ENCODE assay signal across 24 cellular contexts in genomic region chr19:39318690-39319089, GRCh38. TPM values are rescaled to one million over a fixed set of nuclear protein-coding genes. Genes with fewer than 3 reads are reported as not detected.
DNase-seq lines count a peak whose midpoint lies in the region; ATAC-seq and TF ChIP-seq lines count a peak whose summit lies in the region.
"Had no signal": no experiment of that assay in that cellular context is flagged by ENCODE, and none has a peak within 500 bp of the region (broad histone marks: within the 10 kb centered on the region; RNA-seq: fewer than 3 reads in every experiment).

No MANE protein-coding gene starts in this region.

- H3K36me3 Mint-ChIP-seq in stimulated activated naive CD8-positive, alpha-beta T cell treated with anti-CD3 and anti-CD28 coated beads, Interleukin-15, Interleukin-2, amounts not matched to agents 100 ng/mL and 50 ng/mL, for 24 hours (ENCODE audit: low read depth): peaks cover 6% of the 10 kb centered on the region
- H3K36me3 Mint-ChIP-seq in immature natural killer cell: peaks cover 7 to 10% (median 8%) of the 10 kb centered on the region in 3 donors

- no peaks in the 10 kb centered on the region for H3K27me3 ChIP-seq in WERI-Rb-1 (ENCODE audit: insufficient read depth, low read depth, severe bottlenecking)
- no peaks in the 10 kb centered on the region for H3K27me3 ChIP-seq in right atrium auricular region
- H3K27me3 ChIP-seq: sigmoid colon, testis had no signal

- DNase-seq in stimulated activated naive CD8-positive, alpha-beta T cell treated with anti-CD3 and anti-CD28 coated beads, Interleukin-15, amount 100 ng/mL, for 72 hours: no peak
- no peak for DNase-seq in WERI-Rb-1
- DNase-seq in immature natural killer cell: no peak
- DNase-seq in DMS79 (lab: John Stamatoyannopoulos, UW): no peak
- DNase-seq in foreskin melanocyte: no peak
- DNase-seq in right atrium auricular region (ENCODE audit: low spot score): no peak
- no peak for DNase-seq in stimulated activated naive CD4-positive, alpha-beta T cell treated with Interleukin-2 at 50 U/mL for 16 hours (lab: John Stamatoyannopoulos, UW)
- DNase-seq: activated CD4-positive, alpha-beta T cell treated with anti-CD3 and anti-CD28 coated beads for 1 hour; AML-193; HCEC 1CT; lower lobe of right lung; NCI-H1694; Right ventricle myocardium superior; sigmoid colon; testis had no signal

- no peaks in the 10 kb centered on the region for H3K27me3 Mint-ChIP-seq in stimulated activated naive CD8-positive, alpha-beta T cell treated with anti-CD3 and anti-CD28 coated beads, Interleukin-15, Interleukin-2, amounts not matched to agents 100 ng/mL and 50 ng/mL, for 24 hours
- no peaks in the 10 kb centered on the region for H3K27me3 Mint-ChIP-seq in stimulated activated naive CD8-positive, alpha-beta T cell treated with anti-CD3 and anti-CD28 coated beads, Interleukin-15, amount 100 ng/mL, for 72 hours
- H3K27me3 Mint-ChIP-seq in immature natural killer cell (ENCODE audit: low read depth in 3 of 3): peaks cover 6 to 16% (median 12%) of the 10 kb centered on the region in 3 donors

- H3K4me3 ChIP-seq in WERI-Rb-1 (ENCODE audit: low read depth, low read length) (peak overlapping the region; percentile 87), right atrium auricular region (no peak overlapping the region)
- H3K4me3 ChIP-seq: lower lobe of right lung, sigmoid colon, testis had no signal

- peak overlapping the region; percentile 34 for H3K27ac Mint-ChIP-seq in stimulated activated naive CD8-positive, alpha-beta T cell treated with anti-CD3 and anti-CD28 coated beads, Interleukin-15, Interleukin-2, amounts not matched to agents 100 ng/mL and 50 ng/mL, for 24 hours
- no peak overlapping the region for H3K27ac Mint-ChIP-seq in stimulated activated naive CD8-positive, alpha-beta T cell treated with anti-CD3 and anti-CD28 coated beads, Interleukin-15, amount 100 ng/mL, for 72 hours
- H3K27ac Mint-ChIP-seq in immature natural killer cell: peak overlapping the region in 5 of 6 donors; percentile 6 to 83 (median 19)
- H3K27ac Mint-ChIP-seq: dendritic cell treated with granulocyte-macrophage colony-stimulating factor and Interleukin-4, amounts not matched to agents 40 ng/mL and 50 ng/mL, for 4 days had no signal

- H3K27ac ChIP-seq in WERI-Rb-1 (peak overlapping the region; percentile 94), right atrium auricular region (no peak overlapping the region)
- H3K27ac ChIP-seq: lower lobe of right lung, neutrophil, sigmoid colon, testis had no signal

- TF ChIP-seq CTCF in WERI-Rb-1 (IDR thresholded peaks at IDR 0.05; ENCODE audit: low read depth, low read length) (no peak), right atrium auricular region (IDR thresholded peaks at IDR 0.05) (no peak)

- H3K36me3 ChIP-seq in WERI-Rb-1 (peaks cover 57% of the 10 kb centered on the region), right atrium auricular region (no peaks in the 10 kb centered on the region)
- H3K36me3 ChIP-seq: lower lobe of right lung had no signal

- H3K9me3 Mint-ChIP-seq in stimulated activated naive CD8-positive, alpha-beta T cell treated with anti-CD3 and anti-CD28 coated beads, Interleukin-15, Interleukin-2, amounts not matched to agents 100 ng/mL and 50 ng/mL, for 24 hours: no peaks in the 10 kb centered on the region
- no peaks in the 10 kb centered on the region for H3K9me3 Mint-ChIP-seq in stimulated activated naive CD8-positive, alpha-beta T cell treated with anti-CD3 and anti-CD28 coated beads, Interleukin-15, amount 100 ng/mL, for 72 hours
- H3K9me3 Mint-ChIP-seq in immature natural killer cell: no peaks in the 10 kb centered on the region
- H3K9me3 Mint-ChIP-seq: dendritic cell treated with granulocyte-macrophage colony-stimulating factor and Interleukin-4, amounts not matched to agents 40 ng/mL and 50 ng/mL, for 4 days had no signal

- H3K4me1 Mint-ChIP-seq in stimulated activated naive CD8-positive, alpha-beta T cell treated with anti-CD3 and anti-CD28 coated beads, Interleukin-15, Interleukin-2, amounts not matched to agents 100 ng/mL and 50 ng/mL, for 24 hours (ENCODE audit: low read depth): peaks cover 12% of the 10 kb centered on the region
- H3K4me1 Mint-ChIP-seq in stimulated activated naive CD8-positive, alpha-beta T cell treated with anti-CD3 and anti-CD28 coated beads, Interleukin-15, amount 100 ng/mL, for 72 hours: peaks cover 29% of the 10 kb centered on the region
- peaks cover 39 to 48% of the 10 kb centered on the region in 2 donors for H3K4me1 Mint-ChIP-seq in immature natural killer cell

- H3K4me3 Mint-ChIP-seq in stimulated activated naive CD8-positive, alpha-beta T cell treated with anti-CD3 and anti-CD28 coated beads, Interleukin-15, Interleukin-2, amounts not matched to agents 100 ng/mL and 50 ng/mL, for 24 hours: peak overlapping the region; percentile 71
- H3K4me3 Mint-ChIP-seq in stimulated activated naive CD8-positive, alpha-beta T cell treated with anti-CD3 and anti-CD28 coated beads, Interleukin-15, amount 100 ng/mL, for 72 hours: no peak overlapping the region
- peak overlapping the region; percentile 74 to 85 (median 81) for H3K4me3 Mint-ChIP-seq in immature natural killer cell

- H3K4me1 ChIP-seq in right atrium auricular region: peaks cover 0 to 9% of the 10 kb centered on the region in 2 donors
- H3K4me1 ChIP-seq: lower lobe of right lung, testis had no signal

- no peak for ATAC-seq in stimulated activated naive CD8-positive, alpha-beta T cell treated with anti-CD3 and anti-CD28 coated beads, Interleukin-15, amount 100 ng/mL, for 72 hours
- ATAC-seq: esophagus mucosa, lower lobe of right lung had no signal

- no peaks in the 10 kb centered on the region for H3K9me3 ChIP-seq in WERI-Rb-1 (ENCODE audit: severe bottlenecking)
- no peaks in the 10 kb centered on the region for H3K9me3 ChIP-seq in right atrium auricular region
- H3K9me3 ChIP-seq: lower lobe of right lung, neutrophil, sigmoid colon, testis had no signal

RNA-seq across cellular contexts. Expression of gene LRFN1, which starts 2.0 kb away (rescaled TPM):
- 10 to 100 TPM in 1 of 3 donors, 1 to 10 TPM in 2; 4.8 to 16.0 (median 5.4) TPM for polyA plus RNA-seq in immature natural killer cell
- total RNA-seq in right atrium auricular region: 1 to 10 TPM in 1 of 2 donors, under 1 TPM in 1; 0.67 to 1.1 TPM

RNA-seq across cellular contexts. Expression of gene GMFG, which starts 17.2 kb away (rescaled TPM):
- 1,000 to 10,000 TPM in 2 of 3 donors, 100 to 1,000 TPM in 1; 990 to 1,609 (median 1,254) TPM for polyA plus RNA-seq in immature natural killer cell
- total RNA-seq in right atrium auricular region: 1 to 10 TPM; 5.3 to 9.7 TPM
- total RNA-seq: HT-29, NCI-H460 had no signal

RNA-seq across cellular contexts. Expression of gene IFNL1, which starts 22.5 kb away (rescaled TPM):
- polyA plus RNA-seq in immature natural killer cell: 1 to 10 TPM; 2.2 to 4.8 (median 2.3) TPM
- total RNA-seq in right atrium auricular region: not detected
- total RNA-seq: esophagus mucosa, glomerular endothelial cell, HT-29, lower lobe of right lung, M059J, NCI-H460, Right ventricle myocardium superior, sigmoid colon, testis had no signal

RNA-seq across cellular contexts. Expression of gene SAMD4B, which starts 23.5 kb away (rescaled TPM):
- polyA plus RNA-seq in immature natural killer cell: 10 to 100 TPM in 1 of 3 donors, 1 to 10 TPM in 2; 2.9 to 17.8 (median 3.9) TPM
- 10 to 100 TPM; 48.5 to 97.6 TPM for total RNA-seq in right atrium auricular region

RNA-seq across cellular contexts. Expression of gene IFNL2, which starts 50.5 kb away (rescaled TPM):
- not detected for polyA plus RNA-seq in immature natural killer cell
- total RNA-seq in right atrium auricular region: not detected
- total RNA-seq: esophagus mucosa; glomerular endothelial cell; HT-29; lower lobe of right lung; M059J; NCI-H460; Right ventricle myocardium superior; sigmoid colon; T-helper 2 cell treated with Interferon-gamma antibody and Interleukin-4, amounts not matched to agents 100 ng/mL and 5 ng/mL, for 36 hours had no signal
- polyA plus RNA-seq: sigmoid colon had no signal

Comparison
In these comparisons a context has a peak if more than half of its experiments do, and no peak if none do; other contexts are left out.
1. H3K27ac Mint-ChIP-seq: peak in stimulated activated naive CD8-positive, alpha-beta T cell treated with anti-CD3 and anti-CD28 coated beads, Interleukin-15, Interleukin-2, amounts not matched to agents 100 ng/mL and 50 ng/mL, for 24 hours (single experiment) and immature natural killer cell (5 of 6); none in stimulated activated naive CD8-positive, alpha-beta T cell treated with anti-CD3 and anti-CD28 coated beads, Interleukin-15, amount 100 ng/mL, for 72 hours (0 of 2).
2. H3K4me3 Mint-ChIP-seq: peak in stimulated activated naive CD8-positive, alpha-beta T cell treated with anti-CD3 and anti-CD28 coated beads, Interleukin-15, Interleukin-2, amounts not matched to agents 100 ng/mL and 50 ng/mL, for 24 hours (single experiment) and immature natural killer cell (5 of 5); none in stimulated activated naive CD8-positive, alpha-beta T cell treated with anti-CD3 and anti-CD28 coated beads, Interleukin-15, amount 100 ng/mL, for 72 hours (0 of 2).